10 cellular contexts compared by ENCODE assay signal in the genomic region with DNA sequence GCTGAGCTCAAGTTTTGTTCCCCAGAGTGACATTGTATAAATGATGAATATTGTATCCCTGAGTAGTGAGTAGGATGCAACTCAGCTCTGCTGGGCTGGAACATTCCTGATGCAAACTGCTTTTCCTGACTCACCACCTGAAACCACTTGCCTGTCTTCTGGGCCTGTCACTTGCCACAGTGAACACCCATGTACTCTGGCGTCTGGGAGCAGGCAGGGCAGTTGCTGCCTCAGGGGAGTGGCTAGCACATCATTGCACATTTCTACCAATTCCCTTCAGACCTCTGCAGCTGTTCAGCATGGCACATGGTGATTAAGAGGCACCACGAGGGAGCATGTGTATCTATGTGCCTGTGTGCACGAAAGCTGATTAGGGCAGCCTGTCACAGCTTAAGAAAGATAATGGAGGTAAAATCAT.
DNase-seq lines count a peak whose midpoint lies in the region; ATAC-seq and TF ChIP-seq lines count a peak whose summit lies in the region.
"Had no signal": no experiment of that assay in that cellular context is flagged by ENCODE, and none has a peak within 500 bp of the region (broad histone marks: within the 10 kb centered on the region; RNA-seq: fewer than 3 reads in every experiment).

No MANE protein-coding gene starts in this region.

- DNase-seq in AG08396 (ENCODE audit: low spot score) (peak; percentile 63), HFFc6 (peak; percentile 91), SK-N-SH (peak; percentile 54), hepatic stellate cell (ENCODE audit: low spot score) (peak; percentile 62), germinal center (ENCODE audit: low spot score) (no peak), NCI-H510A (lab: John Stamatoyannopoulos, UW) (no peak)
- DNase-seq: heart left ventricle, NCI-H446 had no signal

- H4K20me1 ChIP-seq in SK-N-SH (ENCODE audit: insufficient read depth): peaks cover 84% of the 10 kb centered on the region

- no peak overlapping the region; the same call in 1 of the 2 replicates for H3K4me3 Mint-ChIP-seq in HFFc6

- no peak for ATAC-seq in GM21717 (IDR thresholded peaks at IDR 0.05; ENCODE audit: unreplicated experiment)
- ATAC-seq in GM21576 (IDR thresholded peaks at IDR 0.05; ENCODE audit: unreplicated experiment): no peak

- TF ChIP-seq RAD21 in SK-N-SH (IDR thresholded peaks at IDR 0.05; ENCODE audit: low read length): peak; percentile 32; the same call in 1 of the 2 replicates

- no peak overlapping the region for H3K4me3 ChIP-seq in SK-N-SH (ENCODE audit: low read depth in 2 of 2, low read length in 1 of 2)
- H3K4me3 ChIP-seq: heart left ventricle had no signal

- POLR2A ChIA-PET in SK-N-SH (lab: Yijun Ruan, JAX): interaction anchor here (0.8 to 1.4 kb wide), 2 partner anchors 10 to 17 kb away, joined by 3 to 5 read pairs; no protein-coding TSS in a partner anchor

- peaks cover 9 to 10% of the 10 kb centered on the region in 2 experiments for H3K36me3 ChIP-seq in SK-N-SH (replicated peaks in 1 of 2; ENCODE audit: control insufficient read depth in 1 of 2, insufficient read depth in 2 of 2, low read length in 1 of 2)

- H3K4me1 Mint-ChIP-seq in HFFc6 (ENCODE audit: low read depth): peaks cover 63% of the 10 kb centered on the region

- peak overlapping the region; percentile 77 for H3K27ac Mint-ChIP-seq in HFFc6

- H3K9me2 ChIP-seq in SK-N-SH: no peaks in the 10 kb centered on the region

- no peak for TF ChIP-seq CTCF in HFFc6 (IDR thresholded peaks at IDR 0.05)
- TF ChIP-seq CTCF in SK-N-SH (IDR thresholded peaks at IDR 0.05): no peak

- no peaks in the 10 kb centered on the region for H3K27me3 ChIP-seq in SK-N-SH (ENCODE audit: insufficient read depth)
- H3K27me3 ChIP-seq: heart left ventricle had no signal

- CTCF ChIA-PET in SK-N-SH (lab: Yijun Ruan, JAX): interaction anchor here (1.0 to 3.0 kb wide), 5 partner anchors 11 to 400 kb away, joined by 3 to 16 read pairs (median 4); no protein-coding TSS in a partner anchor

- no peak; a peak in 1 of 4 replicates for TF ChIP-seq EP300 in SK-N-SH (IDR thresholded peaks at IDR 0.05; ENCODE audit: borderline replicate concordance in 1 of 2, low read depth in 1 of 2, low read length in 1 of 2)

- H3K4me2 ChIP-seq in SK-N-SH: no peak overlapping the region

- peaks cover 8% of the 10 kb centered on the region for H3F3A ChIP-seq in SK-N-SH (replicated peaks; ENCODE audit: insufficient read depth)

- WGBS in SK-N-SH (ENCODE audit: low lambda C conversion rate): 54% methylated on average over 3 of the region's 3 CpGs

- peaks cover 16 to 22% of the 10 kb centered on the region in 2 experiments for H3K4me1 ChIP-seq in SK-N-SH (ENCODE audit: control insufficient read depth in 1 of 2, insufficient read depth in 2 of 2, low read depth in 1 of 2, low read length in 1 of 2)

- no peaks in the 10 kb centered on the region for H3K9me3 ChIP-seq in SK-N-SH
- H3K9me3 ChIP-seq: heart left ventricle had no signal

- no peaks in the 10 kb centered on the region for H3K9me3 Mint-ChIP-seq in HFFc6

- H3K36me3 Mint-ChIP-seq in HFFc6 (ENCODE audit: low read depth): peaks cover 24% of the 10 kb centered on the region

- peak overlapping the region; percentile 7 to 64; a peak in 3 of 4 replicates for H3K27ac ChIP-seq in SK-N-SH (ENCODE audit: low read depth in 2 of 2, low read length in 1 of 2)
- H3K27ac ChIP-seq: heart left ventricle had no signal

- no peak overlapping the region for H3K9ac ChIP-seq in SK-N-SH

- no peak overlapping the region for H2AFZ ChIP-seq in SK-N-SH (ENCODE audit: low read depth)

- peaks cover 75% of the 10 kb centered on the region for H3K79me2 ChIP-seq in SK-N-SH (ENCODE audit: insufficient read depth)

- H3K27me3 Mint-ChIP-seq in HFFc6 (ENCODE audit: insufficient read depth): no peaks in the 10 kb centered on the region; the same call in 1 of the 2 replicates

TF ChIP-seq in SK-N-SH, 30 proteins besides CTCF, POLR2A, EP300 and RAD21 (continues in another document):
- TF ChIP-seq PBX3 (IDR thresholded peaks at IDR 0.05) (peak; percentile 61), YY1 (IDR thresholded peaks at IDR 0.05; ENCODE audit: low read depth) (no peak), SIN3A (IDR thresholded peaks at IDR 0.05; ENCODE audit: borderline replicate concordance, low read depth, low read length) (peak; percentile 55; the same call in 1 of the 2 replicates), FOXJ3 (CRISPR knock-in tag; IDR thresholded peaks at IDR 0.05) (peak; percentile 75; the same call in 1 of the 2 replicates), FOXM1 (IDR thresholded peaks at IDR 0.05; ENCODE audit: low read depth) (no peak), GATA2 (CRISPR knock-in tag; IDR thresholded peaks at IDR 0.05) (peak; percentile 79), MEF2A (IDR thresholded peaks at IDR 0.05; ENCODE audit: borderline replicate concordance, low read depth) (no peak), NFIC (IDR thresholded peaks at IDR 0.05; ENCODE audit: borderline replicate concordance) (no peak), GABPA (IDR thresholded peaks at IDR 0.05; ENCODE audit: low read depth) (no peak), NRF1 (IDR thresholded peaks at IDR 0.05; ENCODE audit: low read depth, low read length) (no peak), TAF1 (IDR thresholded peaks at IDR 0.05; ENCODE audit: borderline replicate concordance, low read depth, low read length) (no peak; the same call in 1 of the 2 replicates), JUND (IDR thresholded peaks at IDR 0.05) (no peak), RXRA (IDR thresholded peaks at IDR 0.05; ENCODE audit: borderline replicate concordance, low read depth) (no peak), ZBTB33 (IDR thresholded peaks at IDR 0.05; ENCODE audit: borderline replicate concordance, low read depth) (no peak), POLR2AphosphoS5 (IDR thresholded peaks at IDR 0.05; ENCODE audit: low read depth, low read length) (no peak), FOSL2 (IDR thresholded peaks at IDR 0.05; ENCODE audit: borderline replicate concordance, low read depth) (peak; percentile 42; the same call in 1 of the 2 replicates), EZH2phosphoT487 (IDR thresholded peaks at IDR 0.05; ENCODE audit: borderline replicate concordance, low read depth) (no peak), SMC3 (IDR thresholded peaks at IDR 0.05; ENCODE audit: low read depth, low read length) (peak; percentile 1; the same call in 1 of the 2 replicates), MXI1 (IDR thresholded peaks at IDR 0.05; ENCODE audit: low read depth, low read length) (peak; percentile 98), TCF12 (IDR thresholded peaks at IDR 0.05) (peak; percentile 41), TEAD4 (IDR thresholded peaks at IDR 0.05; ENCODE audit: borderline replicate concordance, insufficient read depth) (no peak), RCOR1 (IDR thresholded peaks at IDR 0.05; ENCODE audit: low read length) (peak; percentile 47), RFX5 (IDR thresholded peaks at IDR 0.05; ENCODE audit: low read length) (no peak)
- TF ChIP-seq, protein P1, sequence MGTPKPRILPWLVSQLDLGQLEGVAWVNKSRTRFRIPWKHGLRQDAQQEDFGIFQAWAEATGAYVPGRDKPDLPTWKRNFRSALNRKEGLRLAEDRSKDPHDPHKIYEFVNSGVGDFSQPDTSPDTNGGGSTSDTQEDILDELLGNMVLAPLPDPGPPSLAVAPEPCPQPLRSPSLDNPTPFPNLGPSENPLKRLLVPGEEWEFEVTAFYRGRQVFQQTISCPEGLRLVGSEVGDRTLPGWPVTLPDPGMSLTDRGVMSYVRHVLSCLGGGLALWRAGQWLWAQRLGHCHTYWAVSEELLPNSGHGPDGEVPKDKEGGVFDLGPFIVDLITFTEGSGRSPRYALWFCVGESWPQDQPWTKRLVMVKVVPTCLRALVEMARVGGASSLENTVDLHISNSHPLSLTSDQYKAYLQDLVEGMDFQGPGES (IDR thresholded peaks at IDR 0.05; ENCODE audit: low read depth, low read length): no peak
- TF ChIP-seq, protein P2, sequence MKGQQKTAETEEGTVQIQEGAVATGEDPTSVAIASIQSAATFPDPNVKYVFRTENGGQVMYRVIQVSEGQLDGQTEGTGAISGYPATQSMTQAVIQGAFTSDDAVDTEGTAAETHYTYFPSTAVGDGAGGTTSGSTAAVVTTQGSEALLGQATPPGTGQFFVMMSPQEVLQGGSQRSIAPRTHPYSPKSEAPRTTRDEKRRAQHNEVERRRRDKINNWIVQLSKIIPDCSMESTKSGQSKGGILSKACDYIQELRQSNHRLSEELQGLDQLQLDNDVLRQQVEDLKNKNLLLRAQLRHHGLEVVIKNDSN (IDR thresholded peaks at IDR 0.05; ENCODE audit: borderline replicate concordance, low read depth): no peak
- TF ChIP-seq, protein P3, sequence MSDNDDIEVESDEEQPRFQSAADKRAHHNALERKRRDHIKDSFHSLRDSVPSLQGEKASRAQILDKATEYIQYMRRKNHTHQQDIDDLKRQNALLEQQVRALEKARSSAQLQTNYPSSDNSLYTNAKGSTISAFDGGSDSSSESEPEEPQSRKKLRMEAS (IDR thresholded peaks at IDR 0.05; ENCODE audit: low read depth): peak; percentile 80

Comparison
In these comparisons a context has a peak if more than half of its experiments do, and no peak if none do; other contexts are left out.
1. DNase-seq: peak in AG08396 (single experiment), HFFc6 (single experiment), SK-N-SH (single experiment) and hepatic stellate cell (single experiment); none in germinal center (single experiment) and NCI-H510A (single experiment).